In the genomic region with DNA sequence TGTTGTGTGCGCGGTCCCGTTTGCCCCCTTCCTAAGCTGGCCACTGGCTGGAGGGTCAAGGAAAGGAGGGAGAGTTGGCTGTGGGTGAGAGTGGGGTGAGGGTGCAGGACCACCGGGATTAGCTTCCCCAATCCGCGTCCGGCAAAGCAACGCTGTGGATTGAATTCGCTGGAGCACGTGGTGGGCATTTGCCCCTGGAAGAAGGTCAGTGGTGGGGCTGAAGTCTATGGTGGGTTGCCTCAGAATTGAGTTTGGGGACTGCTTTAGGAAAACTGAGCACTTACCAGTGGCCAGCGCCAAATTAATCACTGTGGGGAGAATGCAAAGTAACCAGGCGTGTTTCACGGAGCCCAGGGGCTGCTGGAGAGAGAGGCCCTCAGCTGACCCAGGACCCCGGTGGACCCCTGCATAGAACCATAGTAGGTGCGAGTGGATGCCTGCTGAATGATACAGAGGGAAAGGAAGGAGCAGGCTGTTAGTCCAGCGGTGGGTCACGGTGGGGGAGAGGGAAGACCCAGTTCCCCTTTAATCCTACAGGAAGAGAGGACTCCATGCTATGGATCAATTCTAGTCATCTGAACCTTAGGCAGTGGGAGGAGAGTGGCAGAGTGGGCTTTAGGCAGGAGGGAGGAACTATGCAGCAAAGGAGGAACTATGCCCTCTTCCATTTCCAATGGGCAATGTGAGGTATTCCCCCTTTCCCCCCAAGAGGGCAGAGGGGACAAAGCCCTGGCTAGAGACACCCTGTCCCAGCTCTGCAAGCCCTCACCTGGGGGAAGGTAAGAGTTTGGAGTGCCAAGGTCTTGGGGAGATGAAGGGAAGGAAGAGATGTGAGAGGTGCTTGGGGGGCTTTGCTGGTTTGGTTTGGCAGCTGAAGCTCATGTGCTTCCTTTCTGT, we compare ENCODE assay signal across 1 cellular context.
TF ChIP-seq lines count a peak whose summit lies in the region.

No MANE protein-coding gene starts in this region.

TF ChIP-seq in IMR-90, 13 proteins besides CTCF, POLR2A, EP300 and RAD21:
- TF ChIP-seq RFX5 (IDR thresholded peaks at IDR 0.05; ENCODE audit: low read depth, low read length) (no peak), CHD1 (IDR thresholded peaks at IDR 0.05; ENCODE audit: low read depth, low read length) (no peak), NFE2L2 (IDR thresholded peaks at IDR 0.05; ENCODE audit: low read depth, low read length) (no peak), MXI1 (IDR thresholded peaks at IDR 0.05; ENCODE audit: borderline replicate concordance, low read depth, low read length) (no peak), SMC3 (IDR thresholded peaks at IDR 0.05; ENCODE audit: low read depth, low read length) (no peak), MAZ (IDR thresholded peaks at IDR 0.05; ENCODE audit: borderline replicate concordance, low read depth, low read length) (no peak), CEBPB (IDR thresholded peaks at IDR 0.05; ENCODE audit: low read depth, low read length) (no peak), FOS (IDR thresholded peaks at IDR 0.05; ENCODE audit: low read depth, low read length) (no peak), MAFK (IDR thresholded peaks at IDR 0.05; ENCODE audit: low read depth, low read length) (no peak), RCOR1 (IDR thresholded peaks at IDR 0.05; ENCODE audit: insufficient replicate concordance, low read length) (no peak), BHLHE40 (IDR thresholded peaks at IDR 0.05; ENCODE audit: low read depth, low read length) (no peak)
- TF ChIP-seq, protein P1, sequence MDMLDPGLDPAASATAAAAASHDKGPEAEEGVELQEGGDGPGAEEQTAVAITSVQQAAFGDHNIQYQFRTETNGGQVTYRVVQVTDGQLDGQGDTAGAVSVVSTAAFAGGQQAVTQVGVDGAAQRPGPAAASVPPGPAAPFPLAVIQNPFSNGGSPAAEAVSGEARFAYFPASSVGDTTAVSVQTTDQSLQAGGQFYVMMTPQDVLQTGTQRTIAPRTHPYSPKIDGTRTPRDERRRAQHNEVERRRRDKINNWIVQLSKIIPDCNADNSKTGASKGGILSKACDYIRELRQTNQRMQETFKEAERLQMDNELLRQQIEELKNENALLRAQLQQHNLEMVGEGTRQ (IDR thresholded peaks at IDR 0.05; ENCODE audit: low read depth, low read length) = no peak
- TF ChIP-seq, protein P2, sequence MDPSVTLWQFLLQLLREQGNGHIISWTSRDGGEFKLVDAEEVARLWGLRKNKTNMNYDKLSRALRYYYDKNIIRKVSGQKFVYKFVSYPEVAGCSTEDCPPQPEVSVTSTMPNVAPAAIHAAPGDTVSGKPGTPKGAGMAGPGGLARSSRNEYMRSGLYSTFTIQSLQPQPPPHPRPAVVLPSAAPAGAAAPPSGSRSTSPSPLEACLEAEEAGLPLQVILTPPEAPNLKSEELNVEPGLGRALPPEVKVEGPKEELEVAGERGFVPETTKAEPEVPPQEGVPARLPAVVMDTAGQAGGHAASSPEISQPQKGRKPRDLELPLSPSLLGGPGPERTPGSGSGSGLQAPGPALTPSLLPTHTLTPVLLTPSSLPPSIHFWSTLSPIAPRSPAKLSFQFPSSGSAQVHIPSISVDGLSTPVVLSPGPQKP (IDR thresholded peaks at IDR 0.05; ENCODE audit: borderline replicate concordance, low read depth, low read length) = no peak
